ENCODE assay signal across 1 cellular context in genomic region chr3:177337548-177338331, GRCh38.
TF ChIP-seq lines count a peak whose summit lies in the region.

No MANE protein-coding gene starts in this region.

TF ChIP-seq in A549, 52 proteins besides CTCF, POLR2A, EP300 and RAD21 (continued from another document):
- TF ChIP-seq BCL3 (IDR thresholded peaks at IDR 0.05), result no peak
- TF ChIP-seq JUN (IDR thresholded peaks at IDR 0.05), result no peak
- no peak for TF ChIP-seq ZNF302 (CRISPR knock-in tag; IDR thresholded peaks at IDR 0.05)
